In the genomic region with DNA sequence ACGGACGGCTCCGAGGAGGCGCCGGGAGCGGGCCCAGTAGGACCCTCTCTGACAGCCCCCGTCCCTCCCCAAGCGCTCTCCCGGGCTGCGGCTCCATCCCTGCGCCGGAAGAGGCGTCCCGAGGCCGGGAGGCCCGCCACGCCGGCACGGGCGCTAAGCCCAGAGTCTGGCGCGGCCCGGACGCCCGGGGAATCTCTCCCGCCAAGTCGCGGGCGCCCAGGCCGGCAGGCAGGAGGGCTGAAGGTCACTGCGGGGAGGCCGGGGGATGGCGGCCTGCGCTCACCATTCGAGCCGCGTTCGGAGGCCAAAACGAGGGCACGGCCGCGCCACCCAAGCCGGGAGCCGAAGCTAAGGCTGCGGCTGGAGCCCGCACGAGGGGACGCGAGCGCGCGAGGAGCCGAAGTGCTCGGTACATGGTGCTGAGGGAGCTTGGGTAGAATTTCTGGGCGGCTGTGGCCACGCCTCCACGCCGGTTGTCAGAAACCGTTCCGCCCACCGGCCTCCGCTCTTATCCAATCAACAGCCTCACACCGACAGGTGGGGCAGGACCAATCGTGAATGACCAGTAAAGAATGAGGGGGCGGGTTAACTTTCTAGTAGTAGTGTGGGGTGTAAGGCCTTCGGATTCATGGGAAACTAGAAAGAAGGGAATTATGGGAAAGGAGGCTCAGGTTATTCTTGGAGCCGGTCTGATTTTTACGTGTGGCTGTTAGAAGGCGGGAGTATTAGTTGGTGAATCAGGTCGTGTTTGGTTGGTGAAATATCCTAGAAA, we compare ENCODE assay signal across 8 cellular contexts. TPM values are rescaled to one million over a fixed set of nuclear protein-coding genes. Genes with fewer than 3 reads are reported as not detected.
A peak's percentile ranks its signal among the peaks of the same experiment; 100 is the strongest.
DNase-seq lines count a peak whose midpoint lies in the region; ATAC-seq and TF ChIP-seq lines count a peak whose summit lies in the region.

Gene FH, minus strand, starts transcription at position 448 of the 772 bp plus-strand sequence. Its CDS starts 33 bp downstream, at position 415.

- peaks cover 23% of the 10 kb centered on the region for H3K36me3 Mint-ChIP-seq in activated B cell treated with CpG ODN at 0.5 μM for 24 hours (ENCODE audit: low read depth)

- intact Hi-C loops in activated B cell treated with CpG ODN at 0.5 μM for 24 hours (cut with micrococcal nuclease), result loop anchor here (1.0 to 10.0 kb wide), 6 partner anchors 12 to 1736 kb away; partner anchors contain the start of genes CEP170, CHML and OPN3
- intact Hi-C loops in spleen (cut with DNase I; ENCODE audit: low total_unique reads), result loop anchor here (5.0 kb wide), 1 partner anchor 333 kb away; no protein-coding TSS in a partner anchor

- H3K27me3 ChIP-seq in spleen (replicated peaks in 1 of 7), result no peaks in the 10 kb centered on the region

- DNase-seq in AG08395 (ENCODE audit: low spot score) (peak; percentile 97), NCI-H345 (lab: John Stamatoyannopoulos, UW) (peak; percentile 99), activated B cell treated with CpG ODN at 0.5 μM for 24 hours (peak; percentile 87), caudate nucleus (lab: John Stamatoyannopoulos, UW) (peak; percentile 64 to 99 (median 95)), inferior parietal cortex (ENCODE audit: extremely low spot score) (peak; percentile 99), spleen (peak; percentile 97)

- peaks cover 21% of the 10 kb centered on the region for H3K4me1 Mint-ChIP-seq in activated B cell treated with CpG ODN at 0.5 μM for 24 hours

- WGBS in spleen, 5 donors, result 0 to 1% (median 0%) methylated on average over 19 to 70 of the region's 70 CpGs

- no peaks in the 10 kb centered on the region for H3K9me3 ChIP-seq in spleen

- no peaks in the 10 kb centered on the region for H3K27me3 Mint-ChIP-seq in activated B cell treated with CpG ODN at 0.5 μM for 24 hours

- H3K4me1 ChIP-seq in spleen, result peaks cover 14 to 46% (median 23%) of the 10 kb centered on the region in 6 donors

- peak within 1 kb of the TSS; percentile 69 to 97 (median 91) for H3K4me3 ChIP-seq in spleen

- H3K27ac Mint-ChIP-seq in activated B cell treated with CpG ODN at 0.5 μM for 24 hours, result peak within 1 kb of the TSS; percentile 72

- ATAC-seq in HG03196 (IDR thresholded peaks at IDR 0.05; ENCODE audit: unreplicated experiment) (peak; percentile 99), activated B cell treated with CpG ODN at 0.5 μM for 24 hours (ENCODE audit: low read depth) (peak; percentile 98)

- peaks cover 0 to 23% (median 5%) of the 10 kb centered on the region in 6 donors for H3K36me3 ChIP-seq in spleen

- CTCF ChIA-PET in activated B cell treated with CpG ODN at 0.5 μM for 24 hours (lab: Charles Lee), result interaction anchor here (1.0 kb wide), 1 partner anchor 8 kb away, joined by 3 read pairs; no protein-coding TSS in a partner anchor

- in situ Hi-C loops in GM18951 (cut with MboI; ENCODE audit: low sequenced_read_pairs, unreplicated experiment), result no loop called here

- H3K27ac ChIP-seq in caudate nucleus (ENCODE audit: low read depth, low read length) (peak within 1 kb of the TSS; percentile 81), spleen (peak within 1 kb of the TSS; percentile 85 to 93 (median 88))

- POLR2A ChIA-PET in activated B cell treated with CpG ODN at 0.5 μM for 24 hours (lab: Charles Lee), result interaction anchor here (0.6 to 2.5 kb wide), 9 partner anchors 13 to 331 kb away, joined by 3 to 14 read pairs (median 4); partner anchors contain the start of genes CHML, EXO1, KMO and OPN3

- H3K9me3 Mint-ChIP-seq in activated B cell treated with CpG ODN at 0.5 μM for 24 hours, result no peaks in the 10 kb centered on the region

- TF ChIP-seq POLR2A in GM18951 (IDR thresholded peaks at IDR 0.05; ENCODE audit: extremely low read depth, insufficient read depth, insufficient read length) (peak; percentile 96), spleen (IDR thresholded peaks at IDR 0.05) (peak in 2 of 3 donors; percentile 36 to 51)

- TF ChIP-seq CTCF in activated B cell treated with CpG ODN at 0.5 μM for 24 hours (IDR thresholded peaks at IDR 0.05) (no peak), spleen (IDR thresholded peaks at IDR 0.05 in 8 of 11, conservative IDR thresholded peaks at IDR 0.05 in 3 of 11) (peak in 1 of 11 experiments; percentile 12)

- peak within 1 kb of the TSS; percentile 91 for H3K4me3 Mint-ChIP-seq in activated B cell treated with CpG ODN at 0.5 μM for 24 hours

RNA-seq across cellular contexts. Expression of gene FH, which starts in this region (rescaled TPM):
- total RNA-seq in activated B cell treated with CpG ODN at 0.5 μM for 24 hours, result 56.0 and 58.3 TPM in 2 replicates
- 10 to 100 TPM; 28.5 to 49.5 (median 36.0) TPM for total RNA-seq in spleen
- polyA plus RNA-seq in spleen, result 10 to 100 TPM; 24.4 to 34.1 (median 31.2) TPM

Comparison
In these comparisons a context has a peak if more than half of its experiments do, and no peak if none do; other contexts are left out.
1. Peak in every context shown above with its lines: DNase-seq, ATAC-seq, H3K4me3 ChIP-seq and H3K27ac ChIP-seq.